ENCODE assay signal across 22 cellular contexts in the genomic region with DNA sequence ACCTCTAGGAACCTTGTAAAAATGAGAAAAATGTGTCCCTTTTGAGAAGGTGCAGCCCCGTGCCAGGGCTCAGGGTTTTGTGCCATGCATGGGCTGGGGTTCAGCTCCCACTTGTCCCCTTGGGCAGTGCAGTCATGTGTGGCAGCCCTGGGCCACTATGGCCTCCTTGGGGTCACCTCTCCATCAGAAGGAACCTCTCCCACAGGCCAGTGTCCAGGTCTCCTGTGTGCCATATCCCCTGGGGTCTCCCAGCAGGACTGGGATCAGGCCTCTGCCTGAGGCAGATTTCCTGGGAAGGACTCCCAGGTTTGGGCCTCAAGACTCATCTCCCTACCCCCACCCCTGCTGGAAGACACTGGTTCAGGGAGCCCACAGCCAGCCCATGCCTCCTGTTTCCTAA.
"Had no signal": no experiment of that assay in that cellular context is flagged by ENCODE, and none has a peak within 500 bp of the region (broad histone marks: within the 10 kb centered on the region; RNA-seq: fewer than 3 reads in every experiment).

No MANE protein-coding gene starts in this region.

- H3K36me3 ChIP-seq: MG63, SJSA1 had no signal

- H3K9me3 ChIP-seq: MG63, SJSA1 had no signal

- H3K4me3 ChIP-seq: MG63, SJSA1, SK-N-MC had no signal

- DNase-seq: Karpas-422, KG1, MG63, NCI-H1092, NCI-H1105 treated with DMSO at 0.1 percent for 48 hours, NCI-H1417 treated with DMSO at 0.1 percent for 48 hours, NCI-H146, NCI-H1694 treated with DMSO at 0.1 percent for 48 hours, NCI-H1930, NCI-H2081, NCI-H2107, NCI-H226, NCI-H446, NCI-H510A, NCI-H524 treated with DMSO at 0.1 percent for 48 hours, NCI-H69, NCI-H774, Right ventricle myocardium superior, RPMI8226, SIG-M5 had no signal

- H3K27ac ChIP-seq: SJSA1, SK-N-MC had no signal

- H3K4me1 ChIP-seq: SJSA1 had no signal

- H3K27me3 ChIP-seq: MG63 had no signal
